In genomic region chr9:33161589-33162132, GRCh38 we compare ENCODE assay signal across 8 cellular contexts. TPM values are rescaled to one million over a fixed set of nuclear protein-coding genes. Genes with fewer than 3 reads are reported as not detected.
DNase-seq lines count a peak whose midpoint lies in the region; ATAC-seq, FAIRE-seq and TF ChIP-seq lines count a peak whose summit lies in the region.

No MANE protein-coding gene starts in this region.

- H4K20me1 ChIP-seq in endothelial cell of umbilical vein (replicated peaks; ENCODE audit: control insufficient read depth, extremely low read depth, insufficient read depth, low read length) = no peaks in the 10 kb centered on the region
- H4K20me1 ChIP-seq in Karpas-422 (ENCODE audit: insufficient read depth, low read depth, low read length) = peaks cover 35% of the 10 kb centered on the region; the same call in 1 of the 2 replicates

- TF ChIP-seq POLR2A in endothelial cell of umbilical vein (IDR thresholded peaks at IDR 0.05; ENCODE audit: low read depth, low read length) (no peak), prostate gland (IDR thresholded peaks at IDR 0.05) (no peak)

- peaks cover 87% of the 10 kb centered on the region for H3K79me2 ChIP-seq in endothelial cell of umbilical vein (ENCODE audit: control insufficient read depth, insufficient read depth, low read length)
- no peaks in the 10 kb centered on the region for H3K79me2 ChIP-seq in Karpas-422 (ENCODE audit: low read length)

- H2AFZ ChIP-seq in endothelial cell of umbilical vein (ENCODE audit: low read depth, low read length) (no peak overlapping the region), Karpas-422 (ENCODE audit: low read length) (no peak overlapping the region)

- no peak for TF ChIP-seq CTCF in endothelial cell of umbilical vein (IDR thresholded peaks at IDR 0.05; ENCODE audit: extremely low read depth in 1 of 2, insufficient read depth in 1 of 2, low read depth in 1 of 2, low read length in 2 of 2)
- TF ChIP-seq CTCF in prostate gland (IDR thresholded peaks at IDR 0.05) = no peak

- peak overlapping the region; percentile 97 for H3K27ac ChIP-seq in endothelial cell of umbilical vein (ENCODE audit: insufficient read depth, low read depth, low read length)
- H3K27ac ChIP-seq in prostate gland = peak overlapping the region; percentile 97
- H3K27ac ChIP-seq in Karpas-422 (ENCODE audit: low read length) = no peak overlapping the region

- DNase-seq in DMS53 (lab: John Stamatoyannopoulos, UW) (peak; percentile 95), NCI-H526 (lab: John Stamatoyannopoulos, UW) (peak; percentile 63 to 69), endothelial cell of umbilical vein (ENCODE audit: low read depth, low spot score) (no peak), prostate gland (ENCODE audit: low spot score) (peak; percentile 83), cerebellar cortex (ENCODE audit: low spot score) (no peak), Karpas-422 (no peak)

- no peaks in the 10 kb centered on the region for H3K9me3 ChIP-seq in endothelial cell of umbilical vein (replicated peaks; ENCODE audit: control insufficient read depth, insufficient read depth, low read length)
- H3K9me3 ChIP-seq in prostate gland = no peaks in the 10 kb centered on the region
- no peaks in the 10 kb centered on the region for H3K9me3 ChIP-seq in Karpas-422 (ENCODE audit: low read length)

- BruUV-seq in endothelial cell of umbilical vein (replicated peaks; lab: Mats Ljungman, UMichigan) = no TSS peak

- H3K4me3 ChIP-seq in endothelial cell of umbilical vein (replicated peaks in 1 of 3; ENCODE audit: insufficient read depth in 1 of 3, low read depth in 1 of 3, low read length in 3 of 3) = no peak overlapping the region
- peak overlapping the region in 1 of 2 donors; percentile 12 for H3K4me3 ChIP-seq in prostate gland
- H3K4me3 ChIP-seq in Karpas-422 (ENCODE audit: low read length) = no peak overlapping the region

- FAIRE-seq in endothelial cell of umbilical vein (lab: Jason Lieb, UNC) = peak; percentile 18

- intact Hi-C loops in endothelial cell of umbilical vein (cut with micrococcal nuclease) (no loop called here), prostate gland (cut with DNase I) (no loop called here)

- no peak for ATAC-seq in GM18519 (IDR thresholded peaks at IDR 0.05; ENCODE audit: low FRiP score, unreplicated experiment)
- ATAC-seq in GM18870 (IDR thresholded peaks at IDR 0.05; ENCODE audit: unreplicated experiment) = no peak

- POLR2A ChIA-PET in endothelial cell of umbilical vein (lab: Charles Lee) = no interaction called here

- H3K4me1 ChIP-seq in endothelial cell of umbilical vein (ENCODE audit: control insufficient read depth, extremely low read depth, insufficient read depth, low read length) (peaks cover 73% of the 10 kb centered on the region), prostate gland (replicated peaks) (peaks cover 37% of the 10 kb centered on the region), Karpas-422 (ENCODE audit: low read length) (peaks cover 45% of the 10 kb centered on the region)

- dilution Hi-C loops in endothelial cell of umbilical vein (cut with MboI; ENCODE audit: extremely low pct_ligation_motif_present, low sequenced_read_pairs) = no loop called here

- H3K27me3 ChIP-seq in endothelial cell of umbilical vein (ENCODE audit: control insufficient read depth in 2 of 2, insufficient read depth in 2 of 2, low read length in 2 of 2) (no peaks in the 10 kb centered on the region), prostate gland (replicated peaks; ENCODE audit: insufficient read depth) (no peaks in the 10 kb centered on the region), Karpas-422 (ENCODE audit: low read length) (no peaks in the 10 kb centered on the region)

- H3K36me3 ChIP-seq in endothelial cell of umbilical vein (ENCODE audit: control insufficient read depth in 2 of 2, extremely low read depth in 1 of 2, insufficient read depth in 2 of 2, low read length in 2 of 2) (no peaks in the 10 kb centered on the region), prostate gland (no peaks in the 10 kb centered on the region), Karpas-422 (ENCODE audit: insufficient read depth, low read length) (no peaks in the 10 kb centered on the region)

- CTCF ChIA-PET in endothelial cell of umbilical vein (lab: Charles Lee) = interaction anchor here (0.9 to 3.2 kb wide), 6 partner anchors 10 to 79 kb away, joined by 3 to 18 read pairs (median 3); partner anchors contain the start of gene SPINK4

- WGBS in prostate gland = 27% methylated on average over 1 of the region's 1 CpG

- H3K4me2 ChIP-seq in endothelial cell of umbilical vein (ENCODE audit: insufficient read depth, low read length) (peak overlapping the region; percentile 57), Karpas-422 (ENCODE audit: low read depth, low read length, poor library complexity, severe bottlenecking) (no peak overlapping the region)

- H3K9me2 ChIP-seq in Karpas-422 (replicated peaks; ENCODE audit: insufficient read depth, low read length) = no peaks in the 10 kb centered on the region

- H3K9ac ChIP-seq in endothelial cell of umbilical vein (replicated peaks; ENCODE audit: extremely low read depth, insufficient read depth, low read length) (peak overlapping the region; percentile 46), Karpas-422 (ENCODE audit: low read length) (no peak overlapping the region)

- H3K9me1 ChIP-seq in endothelial cell of umbilical vein (replicated peaks; ENCODE audit: control insufficient read depth, extremely low read depth, insufficient read depth, low read length) = no peaks in the 10 kb centered on the region

TF ChIP-seq in endothelial cell of umbilical vein, 7 proteins besides CTCF, POLR2A, EP300 and RAD21:
- no peak for TF ChIP-seq MAX (IDR thresholded peaks at IDR 0.05; ENCODE audit: insufficient read depth, insufficient read length)
- no peak for TF ChIP-seq GATA2 (IDR thresholded peaks at IDR 0.05; ENCODE audit: insufficient read depth, insufficient read length, low read depth, low read length)
- TF ChIP-seq POLR2AphosphoS5 (IDR thresholded peaks at IDR 0.05; ENCODE audit: insufficient read depth, low read depth, low read length) = no peak
- no peak for TF ChIP-seq EZH2 (IDR thresholded peaks at IDR 0.05; ENCODE audit: borderline replicate concordance, low read depth, low read length, severe bottlenecking)
- no peak for TF ChIP-seq FOS (IDR thresholded peaks at IDR 0.05; ENCODE audit: borderline replicate concordance, insufficient read depth, low read length)
- TF ChIP-seq MYC (IDR thresholded peaks at IDR 0.05; ENCODE audit: low read depth, low read length) = no peak
- TF ChIP-seq JUN (IDR thresholded peaks at IDR 0.05; ENCODE audit: borderline replicate concordance, insufficient read depth, insufficient read length, low read depth) = no peak

RNA-seq across cellular contexts. Expression of gene B4GALT1, which starts 5.5 kb away (rescaled TPM):
- total RNA-seq in endothelial cell of umbilical vein (65.6 and 66.5 TPM in 2 replicates), prostate gland (100 to 1,000 TPM; 153 to 185 TPM)
- polyA plus RNA-seq in endothelial cell of umbilical vein = 61.3 and 61.4 TPM in 2 replicates
- 38.4 and 38.5 TPM in 2 replicates for polyA plus RNA-seq in endothelial cell of umbilical vein (2011; cell fraction: cytosol; rRNA removed)
- 20.8 and 22.6 TPM in 2 replicates for polyA plus RNA-seq in endothelial cell of umbilical vein (2011; cell fraction: nucleus; rRNA removed)
- 59.6 and 71.4 TPM in 2 replicates for polyA plus RNA-seq in endothelial cell of umbilical vein (2012)
- 80.7 and 81.6 TPM in 2 replicates for polyA minus RNA-seq in endothelial cell of umbilical vein
- polyA minus RNA-seq in endothelial cell of umbilical vein (2011; cell fraction: cytosol; rRNA and poly(A)+ RNA removed) = 182 TPM
- 19.3 and 19.9 TPM in 2 replicates for polyA minus RNA-seq in endothelial cell of umbilical vein (2011; cell fraction: nucleus; rRNA and poly(A)+ RNA removed)
- 4.0 and 6.9 TPM in 2 replicates for total RNA-seq in Karpas-422 (2014; rRNA removed; shearing (Covaris generic); ENCODE audit: low replicate concordance)

Comparison
In these comparisons a context has a peak if more than half of its experiments do, and no peak if none do; other contexts are left out.
1. DNase-seq: peak in DMS53 (single experiment), NCI-H526 (2 of 2) and prostate gland (single experiment); none in endothelial cell of umbilical vein (single experiment), cerebellar cortex (single experiment) and Karpas-422 (single experiment).